2 cellular contexts compared by ENCODE assay signal in the genomic region with DNA sequence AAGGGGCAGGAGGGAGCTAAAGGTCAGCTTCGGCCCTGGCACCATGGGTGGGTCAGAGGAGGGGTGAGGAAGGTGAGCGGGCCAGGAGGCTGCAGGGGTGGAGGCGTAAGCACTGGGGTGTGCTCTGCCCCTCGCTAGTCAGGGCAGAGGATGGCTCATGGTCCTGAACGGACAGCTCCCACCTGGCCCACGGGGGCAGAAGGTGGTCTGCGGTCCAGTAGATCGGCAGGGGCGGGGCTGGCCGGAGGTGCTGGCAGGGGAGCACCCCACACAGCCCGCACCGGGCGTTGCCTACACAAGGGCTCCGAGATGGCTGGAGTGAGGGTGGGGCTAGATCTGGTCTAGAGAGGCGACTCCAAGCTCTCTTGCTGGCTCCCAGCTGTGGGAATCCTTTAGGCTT.
A peak's percentile ranks its signal among the peaks of the same experiment; 100 is the strongest.
TF ChIP-seq lines count a peak whose summit lies in the region.

No MANE protein-coding gene starts in this region.

TF ChIP-seq in A549, 52 proteins besides CTCF, POLR2A, EP300 and RAD21:
- no peak for TF ChIP-seq CEBPB (IDR thresholded peaks at IDR 0.05)
- no peak for TF ChIP-seq NFE2L2 (conservative IDR thresholded peaks at IDR 0.05; ENCODE audit: low read length)
- TF ChIP-seq, protein P1, sequence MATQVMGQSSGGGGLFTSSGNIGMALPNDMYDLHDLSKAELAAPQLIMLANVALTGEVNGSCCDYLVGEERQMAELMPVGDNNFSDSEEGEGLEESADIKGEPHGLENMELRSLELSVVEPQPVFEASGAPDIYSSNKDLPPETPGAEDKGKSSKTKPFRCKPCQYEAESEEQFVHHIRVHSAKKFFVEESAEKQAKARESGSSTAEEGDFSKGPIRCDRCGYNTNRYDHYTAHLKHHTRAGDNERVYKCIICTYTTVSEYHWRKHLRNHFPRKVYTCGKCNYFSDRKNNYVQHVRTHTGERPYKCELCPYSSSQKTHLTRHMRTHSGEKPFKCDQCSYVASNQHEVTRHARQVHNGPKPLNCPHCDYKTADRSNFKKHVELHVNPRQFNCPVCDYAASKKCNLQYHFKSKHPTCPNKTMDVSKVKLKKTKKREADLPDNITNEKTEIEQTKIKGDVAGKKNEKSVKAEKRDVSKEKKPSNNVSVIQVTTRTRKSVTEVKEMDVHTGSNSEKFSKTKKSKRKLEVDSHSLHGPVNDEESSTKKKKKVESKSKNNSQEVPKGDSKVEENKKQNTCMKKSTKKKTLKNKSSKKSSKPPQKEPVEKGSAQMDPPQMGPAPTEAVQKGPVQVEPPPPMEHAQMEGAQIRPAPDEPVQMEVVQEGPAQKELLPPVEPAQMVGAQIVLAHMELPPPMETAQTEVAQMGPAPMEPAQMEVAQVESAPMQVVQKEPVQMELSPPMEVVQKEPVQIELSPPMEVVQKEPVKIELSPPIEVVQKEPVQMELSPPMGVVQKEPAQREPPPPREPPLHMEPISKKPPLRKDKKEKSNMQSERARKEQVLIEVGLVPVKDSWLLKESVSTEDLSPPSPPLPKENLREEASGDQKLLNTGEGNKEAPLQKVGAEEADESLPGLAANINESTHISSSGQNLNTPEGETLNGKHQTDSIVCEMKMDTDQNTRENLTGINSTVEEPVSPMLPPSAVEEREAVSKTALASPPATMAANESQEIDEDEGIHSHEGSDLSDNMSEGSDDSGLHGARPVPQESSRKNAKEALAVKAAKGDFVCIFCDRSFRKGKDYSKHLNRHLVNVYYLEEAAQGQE (IDR thresholded peaks at IDR 0.05): peak; percentile 69

TF ChIP-seq in IMR-90, 13 proteins besides CTCF, POLR2A, EP300 and RAD21:
- TF ChIP-seq RCOR1 (IDR thresholded peaks at IDR 0.05; ENCODE audit: insufficient replicate concordance, low read length): no peak
- no peak for TF ChIP-seq SMC3 (IDR thresholded peaks at IDR 0.05; ENCODE audit: low read depth, low read length)
- TF ChIP-seq MXI1 (IDR thresholded peaks at IDR 0.05; ENCODE audit: borderline replicate concordance, low read depth, low read length): no peak
- no peak for TF ChIP-seq CEBPB (IDR thresholded peaks at IDR 0.05; ENCODE audit: low read depth, low read length)
- TF ChIP-seq NFE2L2 (IDR thresholded peaks at IDR 0.05; ENCODE audit: low read depth, low read length): no peak
- TF ChIP-seq, protein P2, sequence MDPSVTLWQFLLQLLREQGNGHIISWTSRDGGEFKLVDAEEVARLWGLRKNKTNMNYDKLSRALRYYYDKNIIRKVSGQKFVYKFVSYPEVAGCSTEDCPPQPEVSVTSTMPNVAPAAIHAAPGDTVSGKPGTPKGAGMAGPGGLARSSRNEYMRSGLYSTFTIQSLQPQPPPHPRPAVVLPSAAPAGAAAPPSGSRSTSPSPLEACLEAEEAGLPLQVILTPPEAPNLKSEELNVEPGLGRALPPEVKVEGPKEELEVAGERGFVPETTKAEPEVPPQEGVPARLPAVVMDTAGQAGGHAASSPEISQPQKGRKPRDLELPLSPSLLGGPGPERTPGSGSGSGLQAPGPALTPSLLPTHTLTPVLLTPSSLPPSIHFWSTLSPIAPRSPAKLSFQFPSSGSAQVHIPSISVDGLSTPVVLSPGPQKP (IDR thresholded peaks at IDR 0.05; ENCODE audit: borderline replicate concordance, low read depth, low read length): no peak
- no peak for TF ChIP-seq FOS (IDR thresholded peaks at IDR 0.05; ENCODE audit: low read depth, low read length)
- TF ChIP-seq RFX5 (IDR thresholded peaks at IDR 0.05; ENCODE audit: low read depth, low read length): no peak
- TF ChIP-seq MAZ (IDR thresholded peaks at IDR 0.05; ENCODE audit: borderline replicate concordance, low read depth, low read length): no peak
- no peak for TF ChIP-seq CHD1 (IDR thresholded peaks at IDR 0.05; ENCODE audit: low read depth, low read length)
- no peak for TF ChIP-seq MAFK (IDR thresholded peaks at IDR 0.05; ENCODE audit: low read depth, low read length)
- no peak for TF ChIP-seq BHLHE40 (IDR thresholded peaks at IDR 0.05; ENCODE audit: low read depth, low read length)
- TF ChIP-seq, protein P3, sequence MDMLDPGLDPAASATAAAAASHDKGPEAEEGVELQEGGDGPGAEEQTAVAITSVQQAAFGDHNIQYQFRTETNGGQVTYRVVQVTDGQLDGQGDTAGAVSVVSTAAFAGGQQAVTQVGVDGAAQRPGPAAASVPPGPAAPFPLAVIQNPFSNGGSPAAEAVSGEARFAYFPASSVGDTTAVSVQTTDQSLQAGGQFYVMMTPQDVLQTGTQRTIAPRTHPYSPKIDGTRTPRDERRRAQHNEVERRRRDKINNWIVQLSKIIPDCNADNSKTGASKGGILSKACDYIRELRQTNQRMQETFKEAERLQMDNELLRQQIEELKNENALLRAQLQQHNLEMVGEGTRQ (IDR thresholded peaks at IDR 0.05; ENCODE audit: low read depth, low read length): no peak
